ENCODE assay signal across 11 cellular contexts in the genomic region with DNA sequence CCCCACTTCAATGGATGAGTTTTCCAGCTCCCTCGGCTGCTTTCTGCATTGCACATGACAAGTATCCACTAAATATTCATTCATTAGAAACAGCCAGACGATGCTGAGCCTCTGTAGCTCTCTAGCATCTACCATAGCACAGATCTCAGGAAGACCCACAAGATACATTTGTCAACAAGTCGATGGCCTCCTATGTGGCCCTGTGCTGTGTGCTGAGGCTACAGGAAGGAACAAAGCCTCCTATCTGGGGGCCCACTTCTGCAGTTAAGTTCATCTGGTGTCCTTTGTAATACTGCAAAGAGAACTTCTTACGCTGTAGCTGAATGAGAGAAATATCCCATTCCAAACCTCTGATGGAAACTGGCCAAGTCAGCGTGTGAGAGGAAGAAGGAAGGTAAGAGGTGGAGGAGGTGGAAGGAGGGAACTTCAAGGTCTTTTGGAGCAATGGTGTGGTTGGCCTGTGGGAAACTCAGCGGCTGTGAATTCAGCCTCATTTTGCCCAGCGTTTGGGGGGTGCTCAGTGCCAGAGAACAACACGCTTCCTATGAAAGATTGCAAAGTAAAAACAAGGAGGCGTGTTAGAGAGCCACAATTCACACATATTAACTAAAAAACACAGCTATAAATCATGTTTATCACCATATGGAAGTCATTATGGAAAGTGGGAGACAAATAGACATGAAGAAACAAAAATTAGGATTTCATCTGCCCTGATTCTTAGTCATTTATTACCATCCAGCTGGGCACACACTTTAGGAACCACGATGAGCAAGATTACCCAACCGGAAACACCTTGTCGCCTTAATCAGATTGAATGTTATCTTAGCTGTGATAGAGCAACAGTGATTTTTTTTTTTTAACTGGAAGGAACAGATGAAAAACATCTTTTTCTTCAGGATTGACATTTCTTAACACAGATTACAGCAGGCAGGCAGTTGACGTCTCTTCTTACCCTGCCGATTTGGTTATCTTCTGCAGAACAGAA.
DNase-seq lines count a peak whose midpoint lies in the region; ATAC-seq and TF ChIP-seq lines count a peak whose summit lies in the region.
"Had no signal": no experiment of that assay in that cellular context is flagged by ENCODE, and none has a peak within 500 bp of the region (broad histone marks: within the 10 kb centered on the region; RNA-seq: fewer than 3 reads in every experiment).

No MANE protein-coding gene starts in this region.

- no peak for TF ChIP-seq CTCF in NB4 (IDR thresholded peaks at IDR 0.05; ENCODE audit: low read depth, low read length)
- TF ChIP-seq CTCF in fibroblast of mammary gland (conservative IDR thresholded peaks at IDR 0.05; ENCODE audit: control insufficient read depth, insufficient read depth, low read depth, low read length): no peak
- no peak for TF ChIP-seq CTCF in smooth muscle cell (IDR thresholded peaks at IDR 0.05; ENCODE audit: borderline replicate concordance, insufficient read depth, poor library complexity, severe bottlenecking)
- TF ChIP-seq CTCF in PC-3 (conservative IDR thresholded peaks at IDR 0.05; ENCODE audit: low read depth, low read length): no peak
- TF ChIP-seq CTCF in stomach (IDR thresholded peaks at IDR 0.05): no peak

- H4K20me1 ChIP-seq in smooth muscle cell (ENCODE audit: low read depth): no peaks in the 10 kb centered on the region
- no peaks in the 10 kb centered on the region for H4K20me1 ChIP-seq in PC-3 (ENCODE audit: low read length)

- no peaks in the 10 kb centered on the region for H3K9me3 ChIP-seq in smooth muscle cell (replicated peaks; ENCODE audit: low read depth)
- H3K9me3 ChIP-seq in PC-3 (ENCODE audit: low read length): no peaks in the 10 kb centered on the region
- no peaks in the 10 kb centered on the region for H3K9me3 ChIP-seq in stomach
- H3K9me3 ChIP-seq: right atrium auricular region had no signal

- no peak overlapping the region for H3K4me2 ChIP-seq in smooth muscle cell
- H3K4me2 ChIP-seq in PC-3 (ENCODE audit: low read length): no peak overlapping the region

- no peak for ATAC-seq in PC-3
- ATAC-seq: activated CD8-positive, alpha-beta memory T cell treated with anti-CD3 and anti-CD28 coated beads, Interleukin-2, amount 10 ng/mL, durations not matched to agents 7 days and 5 days had no signal

- intact Hi-C loops in PC-3 (cut with micrococcal nuclease) (no loop called here), stomach (cut with DNase I; ENCODE audit: low total_unique reads) (no loop called here)

- no peak for TF ChIP-seq EP300 in stomach (IDR thresholded peaks at IDR 0.05)

- no peaks in the 10 kb centered on the region for H3K4me1 ChIP-seq in smooth muscle cell (ENCODE audit: low read depth)
- no peaks in the 10 kb centered on the region for H3K4me1 ChIP-seq in PC-3 (ENCODE audit: insufficient read depth, low read length)
- H3K4me1 ChIP-seq in stomach: no peaks in the 10 kb centered on the region
- H3K4me1 ChIP-seq: right atrium auricular region had no signal

- H3K36me3 ChIP-seq in smooth muscle cell (ENCODE audit: low read depth): no peaks in the 10 kb centered on the region
- no peaks in the 10 kb centered on the region for H3K36me3 ChIP-seq in PC-3 (ENCODE audit: low read depth, low read length)
- no peaks in the 10 kb centered on the region for H3K36me3 ChIP-seq in stomach
- H3K36me3 ChIP-seq: right atrium auricular region had no signal

- H2AFZ ChIP-seq in smooth muscle cell (ENCODE audit: low read depth): peak overlapping the region; percentile 37
- H2AFZ ChIP-seq in PC-3 (ENCODE audit: low read length): no peak overlapping the region

- no peaks in the 10 kb centered on the region for H3F3A ChIP-seq in smooth muscle cell (ENCODE audit: low read depth)
- no peaks in the 10 kb centered on the region for H3F3A ChIP-seq in PC-3 (ENCODE audit: low read length, unreplicated experiment)

- no peak overlapping the region for H3K27ac ChIP-seq in smooth muscle cell (ENCODE audit: low read depth)
- no peak overlapping the region for H3K27ac ChIP-seq in PC-3 (ENCODE audit: low read length)
- H3K27ac ChIP-seq in stomach: no peak overlapping the region
- H3K27ac ChIP-seq: right atrium auricular region had no signal

- H3K79me2 ChIP-seq in smooth muscle cell (ENCODE audit: low read depth): no peaks in the 10 kb centered on the region
- no peaks in the 10 kb centered on the region for H3K79me2 ChIP-seq in PC-3 (ENCODE audit: low read length)

- TF ChIP-seq POLR2A in NB4 (IDR thresholded peaks at IDR 0.05; ENCODE audit: extremely low read depth, insufficient read length): no peak
- TF ChIP-seq POLR2A in stomach (IDR thresholded peaks at IDR 0.05): no peak

- no peaks in the 10 kb centered on the region for H3K9me2 ChIP-seq in PC-3 (replicated peaks; ENCODE audit: low read length)

- H3K27me3 ChIP-seq in smooth muscle cell (ENCODE audit: low read depth) (no peaks in the 10 kb centered on the region), PC-3 (ENCODE audit: low read length) (no peaks in the 10 kb centered on the region), stomach (peaks cover 0 to 11% (median 0%) of the 10 kb centered on the region in 3 donors)
- H3K27me3 ChIP-seq: right atrium auricular region had no signal

- DNase-seq in GM04504 (ENCODE audit: low read depth) (peak; percentile 66), NB4 (ENCODE audit: low read depth) (peak; percentile 43), fibroblast of mammary gland (ENCODE audit: low read depth) (peak; percentile 37), smooth muscle cell (lab: John Stamatoyannopoulos, UW; ENCODE audit: unreplicated experiment) (no peak), PC-3 (no peak), stomach (no peak), DMS53 (lab: John Stamatoyannopoulos, UW) (no peak)
- DNase-seq: activated CD8-positive, alpha-beta memory T cell treated with anti-CD3 and anti-CD28 coated beads, Interleukin-2, amount 10 ng/mL, durations not matched to agents 7 days and 5 days; DMS153; NCI-H446 treated with DMSO at 0.1 percent for 48 hours had no signal

- POLR2A ChIA-PET in PC-3 (lab: Charles Lee; ENCODE audit: unreplicated experiment): no interaction called here

- 85% methylated on average over 14 of the region's 14 CpGs for WGBS in smooth muscle cell (ENCODE audit: low lambda C conversion rate)
- 55 to 63% (median 61%) methylated on average over 14 of the region's 14 CpGs for WGBS in stomach, 5 donors

- no TSS peak for BruUV-seq in PC-3 (replicated peaks; lab: Mats Ljungman, UMichigan)

- no peak overlapping the region for H3K9ac ChIP-seq in smooth muscle cell (ENCODE audit: low read depth)
- H3K9ac ChIP-seq in PC-3 (ENCODE audit: low read length): no peak overlapping the region

- CTCF ChIA-PET in PC-3 (lab: Charles Lee): no interaction called here

- H3K4me3 ChIP-seq in NB4 (ENCODE audit: low read depth, low read length): no peak overlapping the region
- no peak overlapping the region for H3K4me3 ChIP-seq in fibroblast of mammary gland (ENCODE audit: control insufficient read depth, low read depth, low read length)
- no peak overlapping the region for H3K4me3 ChIP-seq in smooth muscle cell
- H3K4me3 ChIP-seq in PC-3 (ENCODE audit: low read length): no peak overlapping the region
- H3K4me3 ChIP-seq in stomach: no peak overlapping the region
- H3K4me3 ChIP-seq: right atrium auricular region had no signal

Comparison
In these comparisons a context has a peak if more than half of its experiments do, and no peak if none do; other contexts are left out.
1. DNase-seq: peak in GM04504 (single experiment), NB4 (single experiment) and fibroblast of mammary gland (single experiment); none in smooth muscle cell (single experiment), PC-3 (single experiment), stomach (single experiment) and DMS53 (single experiment).